6 cellular contexts compared by ENCODE assay signal in the genomic region with DNA sequence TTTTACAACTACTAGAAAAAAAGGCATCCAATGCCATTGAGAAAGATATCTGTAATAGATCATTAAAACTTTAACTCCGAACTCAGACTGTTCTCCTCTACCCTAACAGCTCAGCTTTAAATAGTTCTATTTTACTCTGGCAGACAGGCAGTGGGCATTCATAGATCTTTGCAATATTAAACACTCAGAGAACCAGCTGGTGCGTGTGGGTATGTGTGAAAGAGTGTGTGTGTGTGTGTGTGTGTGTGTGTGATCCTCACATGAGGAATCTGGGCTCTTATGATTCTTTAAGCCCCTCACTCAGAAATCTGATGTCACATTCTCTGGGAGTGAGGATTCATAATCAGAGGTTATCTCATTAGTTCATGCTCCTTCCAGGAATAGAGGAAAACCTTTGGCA.
"Had no signal": no experiment of that assay in that cellular context is flagged by ENCODE, and none has a peak within 500 bp of the region (broad histone marks: within the 10 kb centered on the region; RNA-seq: fewer than 3 reads in every experiment).

No MANE protein-coding gene starts in this region.

- H3K27ac ChIP-seq: GM23248, HL-60 had no signal

- DNase-seq: GM23248, H9, HCEC 1CT, KBM-7 had no signal

- H3K4me3 ChIP-seq: GM23248 had no signal

- ATAC-seq: HepG2 had no signal
